8 cellular contexts compared by ENCODE assay signal in the genomic region with DNA sequence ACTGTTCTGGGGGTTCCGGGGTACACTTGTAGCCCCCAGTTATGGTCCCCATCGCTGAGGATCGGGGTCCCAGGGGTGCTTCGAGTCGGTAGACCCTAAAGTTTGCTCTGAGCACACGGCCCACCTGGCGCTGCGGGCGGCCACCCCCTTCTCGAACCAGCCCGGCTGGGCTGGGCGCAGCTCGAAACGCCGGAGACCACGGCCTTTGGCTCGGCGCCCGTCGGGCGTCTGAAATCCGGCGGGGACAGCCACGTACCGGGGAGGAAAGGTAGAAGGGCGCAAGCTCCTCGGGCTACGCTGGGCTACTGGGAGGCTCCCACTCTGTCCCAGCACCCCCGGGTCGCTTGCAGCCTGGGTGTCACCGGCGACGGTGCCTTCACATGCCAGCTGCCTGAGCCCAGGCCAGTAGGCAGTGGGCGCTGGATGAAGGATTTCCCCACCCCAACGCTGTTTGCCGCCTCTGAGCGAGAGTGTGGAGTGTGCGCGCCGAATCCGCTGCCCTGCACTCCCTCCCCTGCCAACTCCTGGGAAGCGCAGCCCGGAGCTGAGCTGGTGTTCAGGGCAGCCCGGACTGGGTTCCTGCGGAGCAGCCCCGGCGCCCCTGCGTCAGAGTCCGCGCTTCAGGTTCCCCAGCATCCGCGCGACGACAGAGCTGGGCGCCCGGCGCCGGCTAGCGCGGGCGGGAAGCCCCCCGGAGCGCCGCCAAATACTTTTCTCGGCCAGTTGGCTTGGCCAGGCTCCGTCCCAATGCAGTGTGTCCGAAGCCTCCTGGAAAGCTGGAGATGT. TPM values are rescaled to one million over a fixed set of nuclear protein-coding genes. Genes with fewer than 3 reads are reported as not detected.
DNase-seq lines count a peak whose midpoint lies in the region; ATAC-seq and TF ChIP-seq lines count a peak whose summit lies in the region.

No MANE protein-coding gene starts in this region.

- H3K27me3 ChIP-seq in RWPE2 (ENCODE audit: insufficient read depth, poor library complexity, severe bottlenecking), result peaks cover 16% of the 10 kb centered on the region
- H3K27me3 ChIP-seq in colonic mucosa, result peaks cover 30% of the 10 kb centered on the region
- no peaks in the 10 kb centered on the region for H3K27me3 ChIP-seq in right lobe of liver

- ATAC-seq in RWPE2 (ENCODE audit: low read depth) (peak; percentile 59), right lobe of liver (peak; percentile 13 to 55 (median 50)), HG03342 (IDR thresholded peaks at IDR 0.05; ENCODE audit: unreplicated experiment) (no peak), GM21515 (IDR thresholded peaks at IDR 0.05; ENCODE audit: unreplicated experiment) (no peak)
- peak; percentile 32 for ATAC-seq in stimulated activated naive CD8-positive, alpha-beta T cell treated with anti-CD3 and anti-CD28 coated beads, Interleukin-15, amount 100 ng/mL, for 72 hours

- H3K4me1 Mint-ChIP-seq in stimulated activated naive CD8-positive, alpha-beta T cell treated with anti-CD3 and anti-CD28 coated beads, Interleukin-15, amount 100 ng/mL, for 72 hours, result peaks cover 38% of the 10 kb centered on the region

- peak overlapping the region in 1 of 2 donors; percentile 59 for H3K27ac Mint-ChIP-seq in stimulated activated naive CD8-positive, alpha-beta T cell treated with anti-CD3 and anti-CD28 coated beads, Interleukin-15, amount 100 ng/mL, for 72 hours

- H3K9me3 ChIP-seq in RWPE2 (ENCODE audit: severe bottlenecking) (no peaks in the 10 kb centered on the region), colonic mucosa (no peaks in the 10 kb centered on the region), right lobe of liver (no peaks in the 10 kb centered on the region)

- H3K27ac ChIP-seq in RWPE2 (ENCODE audit: poor library complexity, severe bottlenecking), result no peak overlapping the region
- H3K27ac ChIP-seq in colonic mucosa, result peak overlapping the region; percentile 67
- H3K27ac ChIP-seq in right lobe of liver, result peak overlapping the region; percentile 6 to 63 (median 62)

- intact Hi-C loops in colonic mucosa (cut with DNase I), result no loop called here
- intact Hi-C loops in right lobe of liver (cut with DNase I), result no loop called here

- peak overlapping the region; percentile 71 to 76 for H3K4me3 Mint-ChIP-seq in stimulated activated naive CD8-positive, alpha-beta T cell treated with anti-CD3 and anti-CD28 coated beads, Interleukin-15, amount 100 ng/mL, for 72 hours

- DNase-seq in NCI-H2196 (lab: John Stamatoyannopoulos, UW; ENCODE audit: unreplicated experiment), result peak; percentile 14
- no peak for DNase-seq in NCI-H2196 treated with DMSO at 0.1 percent for 48 hours (lab: John Stamatoyannopoulos, UW; ENCODE audit: unreplicated experiment)
- DNase-seq in RWPE2 (ENCODE audit: low spot score), result no peak
- DNase-seq in colonic mucosa, result no peak
- peak; percentile 44 to 65 (median 51) for DNase-seq in right lobe of liver
- peak; percentile 29 to 34 for DNase-seq in stimulated activated naive CD8-positive, alpha-beta T cell treated with anti-CD3 and anti-CD28 coated beads, Interleukin-15, amount 100 ng/mL, for 72 hours

- peaks cover 37% of the 10 kb centered on the region for H3K27me3 Mint-ChIP-seq in stimulated activated naive CD8-positive, alpha-beta T cell treated with anti-CD3 and anti-CD28 coated beads, Interleukin-15, amount 100 ng/mL, for 72 hours

- H3K9me3 Mint-ChIP-seq in stimulated activated naive CD8-positive, alpha-beta T cell treated with anti-CD3 and anti-CD28 coated beads, Interleukin-15, amount 100 ng/mL, for 72 hours, result no peaks in the 10 kb centered on the region

- H3K4me3 ChIP-seq in RWPE2 (ENCODE audit: severe bottlenecking) (peak overlapping the region; percentile 38), colonic mucosa (peak overlapping the region; percentile 44), right lobe of liver (peak overlapping the region; percentile 41 to 65 (median 54))

- no peak for TF ChIP-seq CTCF in RWPE2 (IDR thresholded peaks at IDR 0.05; ENCODE audit: poor library complexity, severe bottlenecking)
- no peak for TF ChIP-seq CTCF in colonic mucosa (IDR thresholded peaks at IDR 0.05)
- TF ChIP-seq CTCF in right lobe of liver (IDR thresholded peaks at IDR 0.05), result no peak

- 37% methylated on average over 5 of the region's 67 CpGs for WGBS in right lobe of liver (ENCODE audit: insufficient coverage, low coverage, low lambda C conversion rate, missing lambda C conversion rate)

- H3K36me3 ChIP-seq in RWPE2 (ENCODE audit: low read depth) (no peaks in the 10 kb centered on the region), colonic mucosa (no peaks in the 10 kb centered on the region), right lobe of liver (no peaks in the 10 kb centered on the region)

- H3K9ac ChIP-seq in colonic mucosa (ENCODE audit: low read depth in 2 of 2, low read length in 2 of 2), result peak overlapping the region in 1 of 2 donors; percentile 38

- H3K4me1 ChIP-seq in RWPE2 (ENCODE audit: insufficient read depth, poor library complexity, severe bottlenecking) (no peaks in the 10 kb centered on the region), colonic mucosa (no peaks in the 10 kb centered on the region), right lobe of liver (peaks cover 0 to 4% (median 0%) of the 10 kb centered on the region in 4 donors)

- no peak for TF ChIP-seq POLR2A in right lobe of liver (IDR thresholded peaks at IDR 0.05)

RNA-seq across cellular contexts. Expression of gene MAMLD1, which starts 0.6 kb away (rescaled TPM):
- under 1 TPM; 0.49 to 0.93 TPM for total RNA-seq in colonic mucosa
- 1 to 10 TPM in 5 of 6 experiments, under 1 TPM in 1; 0.99 to 4.7 (median 1.8) TPM for total RNA-seq in right lobe of liver

Comparison
In these comparisons a context has a peak if more than half of its experiments do, and no peak if none do; other contexts are left out.
1. DNase-seq: peak in NCI-H2196 (single experiment), right lobe of liver (3 of 3) and stimulated activated naive CD8-positive, alpha-beta T cell treated with anti-CD3 and anti-CD28 coated beads, Interleukin-15, amount 100 ng/mL, for 72 hours (2 of 2); none in NCI-H2196 treated with DMSO at 0.1 percent for 48 hours (single experiment), RWPE2 (single experiment) and colonic mucosa (single experiment).
2. ATAC-seq: peak in RWPE2 (single experiment), right lobe of liver (4 of 4) and stimulated activated naive CD8-positive, alpha-beta T cell treated with anti-CD3 and anti-CD28 coated beads, Interleukin-15, amount 100 ng/mL, for 72 hours (single experiment); none in HG03342 (single experiment) and GM21515 (single experiment).
3. Peak in every context shown above with its lines, with median percentiles within 50 percentile points of each other: H3K4me3 ChIP-seq.